14 cellular contexts compared by ENCODE assay signal in genomic region chr12:10016881-10017280, GRCh38. TPM values are rescaled to one million over a fixed set of nuclear protein-coding genes. Genes with fewer than 3 reads are reported as not detected.
DNase-seq lines count a peak whose midpoint lies in the region; ATAC-seq and TF ChIP-seq lines count a peak whose summit lies in the region.
"Had no signal": no experiment of that assay in that cellular context is flagged by ENCODE, and none has a peak within 500 bp of the region (broad histone marks: within the 10 kb centered on the region; RNA-seq: fewer than 3 reads in every experiment).

No MANE protein-coding gene starts in this region.

- no peaks in the 10 kb centered on the region for H3K9me2 ChIP-seq in GM23248 (ENCODE audit: insufficient read depth)

- no peaks in the 10 kb centered on the region for H3K79me2 ChIP-seq in GM23248 (ENCODE audit: insufficient read depth)

- H3K27me3 Mint-ChIP-seq in CD8-positive, alpha-beta memory T cell, result peaks cover 3 to 47% of the 10 kb centered on the region in 2 donors
- H3K27me3 Mint-ChIP-seq in stimulated activated memory B cell treated with anti-CD40 and anti-IgM and Interleukin-4, amounts not matched to agents 10 μg/mL and 1 μg/mL and 100 μg/mL, for 72 hours, result peaks cover 21% of the 10 kb centered on the region
- H3K27me3 Mint-ChIP-seq: activated naive CD4-positive, alpha-beta T cell treated with anti-CD3 and anti-CD28 coated beads, Interleukin-2, amount 50 U/mL, for 24 hours had no signal

- H3K27me3 ChIP-seq in GM23248 (replicated peaks; ENCODE audit: insufficient read depth), result no peaks in the 10 kb centered on the region
- H3K27me3 ChIP-seq in CD8-positive, alpha-beta memory T cell (ENCODE audit: insufficient read depth, low read length, poor library complexity, severe bottlenecking), result no peaks in the 10 kb centered on the region

- peaks cover 0 to 4% (median 0%) of the 10 kb centered on the region in 3 donors for H3K36me3 Mint-ChIP-seq in CD8-positive, alpha-beta memory T cell
- H3K36me3 Mint-ChIP-seq in stimulated activated memory B cell treated with anti-CD40 and anti-IgM and Interleukin-4, amounts not matched to agents 10 μg/mL and 1 μg/mL and 100 μg/mL, for 72 hours, result no peaks in the 10 kb centered on the region
- H3K36me3 Mint-ChIP-seq: activated naive CD4-positive, alpha-beta T cell treated with anti-CD3 and anti-CD28 coated beads, Interleukin-2, amount 50 U/mL, for 24 hours; CD4-positive, CD25-positive, alpha-beta regulatory T cell had no signal

- H3K9ac ChIP-seq in GM23248, result no peak overlapping the region

- no peaks in the 10 kb centered on the region for H3K36me3 ChIP-seq in GM23248 (ENCODE audit: low read depth)
- no peaks in the 10 kb centered on the region for H3K36me3 ChIP-seq in CD8-positive, alpha-beta memory T cell (ENCODE audit: insufficient read depth, low read length)

- peak overlapping the region; percentile 36 for H3K27ac ChIP-seq in GM23248
- no peak overlapping the region for H3K27ac ChIP-seq in CD8-positive, alpha-beta memory T cell (ENCODE audit: low read depth, low read length)

- no peak for TF ChIP-seq CTCF in retinal pigment epithelial cell (conservative IDR thresholded peaks at IDR 0.05; ENCODE audit: low read depth, low read length)

- 0% methylated on average over 1 of the region's 1 CpG for WGBS in GM23248 (ENCODE audit: low coverage in 1 of 2, low lambda C conversion rate in 2 of 2, missing lambda C conversion rate in 2 of 2), 2 experiments

- H3K4me1 Mint-ChIP-seq in CD8-positive, alpha-beta memory T cell, result no peaks in the 10 kb centered on the region
- H3K4me1 Mint-ChIP-seq in stimulated activated memory B cell treated with anti-CD40 and anti-IgM and Interleukin-4, amounts not matched to agents 10 μg/mL and 1 μg/mL and 100 μg/mL, for 72 hours, result no peaks in the 10 kb centered on the region
- H3K4me1 Mint-ChIP-seq: activated B cell treated with CpG ODN at 0.5 μM for 24 hours; activated naive CD4-positive, alpha-beta T cell treated with anti-CD3 and anti-CD28 coated beads, Interleukin-2, amount 50 U/mL, for 24 hours; CD4-positive, CD25-positive, alpha-beta regulatory T cell had no signal

- peak; percentile 47 for DNase-seq in GM23248
- peak; percentile 8 for DNase-seq in MV-4-11 (lab: John Stamatoyannopoulos, UW)
- DNase-seq in dermis blood vessel endothelial cell, result peak; percentile 81
- DNase-seq in retinal pigment epithelial cell (ENCODE audit: low read depth), result peak; percentile 9
- DNase-seq in CD8-positive, alpha-beta memory T cell, result no peak
- no peak for DNase-seq in activated CD4-positive, alpha-beta T cell treated with anti-CD3 and anti-CD28 coated beads, Interleukin-2, amount 50 U/mL, for 4 hours
- DNase-seq: activated B cell treated with CpG ODN at 0.5 μM for 24 hours; CD4-positive, CD25-positive, alpha-beta regulatory T cell; Kasumi-1 had no signal

- H4K20me1 ChIP-seq in GM23248 (ENCODE audit: insufficient read depth), result no peaks in the 10 kb centered on the region

- H3K4me3 Mint-ChIP-seq in CD8-positive, alpha-beta memory T cell, result no peak overlapping the region
- H3K4me3 Mint-ChIP-seq in stimulated activated memory B cell treated with anti-CD40 and anti-IgM and Interleukin-4, amounts not matched to agents 10 μg/mL and 1 μg/mL and 100 μg/mL, for 72 hours, result no peak overlapping the region
- H3K4me3 Mint-ChIP-seq: activated B cell treated with CpG ODN at 0.5 μM for 24 hours; activated naive CD4-positive, alpha-beta T cell treated with anti-CD3 and anti-CD28 coated beads, Interleukin-2, amount 50 U/mL, for 24 hours; CD4-positive, CD25-positive, alpha-beta regulatory T cell had no signal

- H2AFZ ChIP-seq in GM23248, result peak overlapping the region; percentile 28; the same call in 1 of the 2 replicates

- no peak overlapping the region for H3K27ac Mint-ChIP-seq in CD8-positive, alpha-beta memory T cell
- H3K27ac Mint-ChIP-seq in stimulated activated memory B cell treated with anti-CD40 and anti-IgM and Interleukin-4, amounts not matched to agents 10 μg/mL and 1 μg/mL and 100 μg/mL, for 72 hours, result no peak overlapping the region
- H3K27ac Mint-ChIP-seq: activated B cell treated with CpG ODN at 0.5 μM for 24 hours; activated naive CD4-positive, alpha-beta T cell treated with anti-CD3 and anti-CD28 coated beads, Interleukin-2, amount 50 U/mL, for 24 hours; CD4-positive, CD25-positive, alpha-beta regulatory T cell had no signal

- no peaks in the 10 kb centered on the region for H3F3A ChIP-seq in GM23248 (ENCODE audit: insufficient read depth)

- POLR2A ChIA-PET in CD8-positive, alpha-beta memory T cell (lab: Charles Lee), result no interaction called here

- peaks cover 0 to 2% (median 0%) of the 10 kb centered on the region in 5 donors for H3K9me3 Mint-ChIP-seq in CD8-positive, alpha-beta memory T cell
- H3K9me3 Mint-ChIP-seq in stimulated activated memory B cell treated with anti-CD40 and anti-IgM and Interleukin-4, amounts not matched to agents 10 μg/mL and 1 μg/mL and 100 μg/mL, for 72 hours, result no peaks in the 10 kb centered on the region
- H3K9me3 Mint-ChIP-seq: activated B cell treated with CpG ODN at 0.5 μM for 24 hours; activated naive CD4-positive, alpha-beta T cell treated with anti-CD3 and anti-CD28 coated beads, Interleukin-2, amount 50 U/mL, for 24 hours had no signal

- H3K4me2 ChIP-seq in GM23248 (ENCODE audit: unreplicated experiment), result no peak overlapping the region

- CTCF ChIA-PET in CD8-positive, alpha-beta memory T cell (lab: Charles Lee), result no interaction called here

- peaks cover 9% of the 10 kb centered on the region for H3K4me1 ChIP-seq in GM23248 (ENCODE audit: insufficient read depth)
- H3K4me1 ChIP-seq in CD8-positive, alpha-beta memory T cell (ENCODE audit: insufficient read depth, low read length), result no peaks in the 10 kb centered on the region

- no peak for ATAC-seq in stimulated activated memory B cell treated with anti-CD40 and anti-IgM and Interleukin-4, amounts not matched to agents 10 μg/mL and 1 μg/mL and 100 μg/mL, for 72 hours

- H3K4me3 ChIP-seq in GM23248 (no peak overlapping the region), retinal pigment epithelial cell (ENCODE audit: low read length) (no peak overlapping the region)
- no peak overlapping the region for H3K4me3 ChIP-seq in CD8-positive, alpha-beta memory T cell (ENCODE audit: low read length)

- in situ Hi-C loops in GM23248 (cut with MboI), result no loop called here

- H3K9me3 ChIP-seq in GM23248 (ENCODE audit: low read depth), result no peaks in the 10 kb centered on the region
- no peaks in the 10 kb centered on the region for H3K9me3 ChIP-seq in CD8-positive, alpha-beta memory T cell (ENCODE audit: low read length)

RNA-seq across cellular contexts. Expression of gene CLEC12B, which starts 6.5 kb away (rescaled TPM):
- not detected in 2 replicates for total RNA-seq in GM23248 (2014; rRNA removed; shearing (Covaris generic))
- polyA plus RNA-seq in GM23248 (2016; fragmentation: Nextera tagmentation; extraction: Ambion mirVana), result not detected in 2 replicates
- under 0.01 and 0.19 TPM in 2 replicates for total RNA-seq in dermis blood vessel endothelial cell
- not detected for total RNA-seq in CD8-positive, alpha-beta memory T cell
- polyA plus RNA-seq in CD8-positive, alpha-beta memory T cell, result not detected
- total RNA-seq: activated B cell treated with CpG ODN at 0.5 μM for 24 hours; cardiac septum; CD4-positive, CD25-positive, alpha-beta regulatory T cell; ureter had no signal
- polyA plus RNA-seq: CD4-positive, CD25-positive, alpha-beta regulatory T cell had no signal

RNA-seq across cellular contexts. Expression of gene CLEC9A, which starts 13.6 kb away (rescaled TPM):
- total RNA-seq in GM23248 (2014; rRNA removed; shearing (Covaris generic)), result not detected in 2 replicates
- polyA plus RNA-seq in GM23248 (2016; fragmentation: Nextera tagmentation; extraction: Ambion mirVana), result not detected in 2 replicates
- total RNA-seq in dermis blood vessel endothelial cell, result not detected in 2 replicates
- not detected for total RNA-seq in CD8-positive, alpha-beta memory T cell
- not detected for polyA plus RNA-seq in CD8-positive, alpha-beta memory T cell
- total RNA-seq: activated B cell treated with CpG ODN at 0.5 μM for 24 hours; cardiac septum; CD4-positive, CD25-positive, alpha-beta regulatory T cell; posterior vena cava had no signal
- polyA plus RNA-seq: CD4-positive, CD25-positive, alpha-beta regulatory T cell had no signal

RNA-seq across cellular contexts. Expression of gene CLEC1B, which starts 18.0 kb away (rescaled TPM):
- total RNA-seq in GM23248 (2014; rRNA removed; shearing (Covaris generic)), result not detected in 2 replicates
- not detected in 2 replicates for polyA plus RNA-seq in GM23248 (2016; fragmentation: Nextera tagmentation; extraction: Ambion mirVana)
- not detected in 2 replicates for total RNA-seq in dermis blood vessel endothelial cell
- total RNA-seq in CD8-positive, alpha-beta memory T cell, result not detected
- polyA plus RNA-seq in CD8-positive, alpha-beta memory T cell, result not detected
- total RNA-seq: activated B cell treated with CpG ODN at 0.5 μM for 24 hours, cardiac septum, posterior vena cava, ureter had no signal
- polyA plus RNA-seq: CD4-positive, CD25-positive, alpha-beta regulatory T cell had no signal

RNA-seq across cellular contexts. Expression of gene CLEC12A, which starts 45.7 kb away (rescaled TPM):
- not detected in 2 replicates for total RNA-seq in GM23248 (2014; rRNA removed; shearing (Covaris generic))
- not detected in 2 replicates for polyA plus RNA-seq in GM23248 (2016; fragmentation: Nextera tagmentation; extraction: Ambion mirVana)
- not detected in 2 replicates for total RNA-seq in dermis blood vessel endothelial cell
- total RNA-seq in CD8-positive, alpha-beta memory T cell, result not detected
- polyA plus RNA-seq in CD8-positive, alpha-beta memory T cell, result not detected
- total RNA-seq: activated B cell treated with CpG ODN at 0.5 μM for 24 hours; CD4-positive, CD25-positive, alpha-beta regulatory T cell had no signal

Comparison
In these comparisons a context has a peak if more than half of its experiments do, and no peak if none do; other contexts are left out.
1. DNase-seq: peak in GM23248 (single experiment), MV-4-11 (single experiment), dermis blood vessel endothelial cell (single experiment) and retinal pigment epithelial cell (single experiment); none in CD8-positive, alpha-beta memory T cell (0 of 5) and activated CD4-positive, alpha-beta T cell treated with anti-CD3 and anti-CD28 coated beads, Interleukin-2, amount 50 U/mL, for 4 hours (0 of 2).